In the genomic region with DNA sequence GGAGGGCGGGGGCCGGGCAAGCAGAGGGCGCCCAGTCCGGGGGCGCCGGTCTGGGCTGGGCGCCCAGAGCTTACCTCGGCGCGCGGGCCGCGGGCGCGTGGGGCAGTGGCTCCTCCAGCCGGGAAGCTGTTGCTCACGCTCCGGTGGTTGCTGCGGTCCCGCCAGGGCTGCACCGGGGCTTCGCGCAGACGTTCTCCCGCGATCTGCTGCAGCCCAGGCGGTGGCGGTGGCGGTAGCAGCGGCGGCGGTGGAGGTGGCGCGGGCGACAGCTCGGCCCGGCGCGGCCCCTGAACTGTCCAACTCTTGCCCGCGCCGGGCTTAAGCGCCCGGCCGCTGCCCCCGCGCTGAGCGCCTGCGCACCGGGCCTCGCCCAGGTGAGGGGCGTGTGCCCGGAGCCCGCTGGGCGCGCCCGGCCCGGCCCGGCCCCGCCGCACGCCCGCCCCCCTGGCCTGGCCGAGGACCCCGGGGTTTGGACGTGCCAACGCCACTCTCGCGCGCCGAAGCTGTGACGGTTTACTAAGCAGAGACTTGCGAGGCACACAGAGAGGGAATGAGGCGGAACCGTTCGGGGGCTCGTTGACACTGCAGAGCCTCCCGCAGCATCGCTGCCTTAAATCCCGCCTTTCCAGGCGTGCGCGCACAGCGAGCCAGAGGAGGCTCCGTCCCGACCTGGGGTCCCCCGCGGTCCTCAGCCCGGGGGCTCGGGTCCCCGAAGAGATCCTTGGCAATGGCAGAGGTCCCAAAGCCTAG, we compare ENCODE assay signal across 9 cellular contexts. TPM values are rescaled to one million over a fixed set of nuclear protein-coding genes. Genes with fewer than 3 reads are reported as not detected.
DNase-seq lines count a peak whose midpoint lies in the region; ATAC-seq and TF ChIP-seq lines count a peak whose summit lies in the region.
"Had no signal": no experiment of that assay in that cellular context is flagged by ENCODE, and none has a peak within 500 bp of the region (broad histone marks: within the 10 kb centered on the region; RNA-seq: fewer than 3 reads in every experiment).

ZNF385B (minus strand) TSS at position 586 of the 750 bp plus-strand sequence.

- H3K27me3 Mint-ChIP-seq in endodermal cell (ENCODE audit: insufficient read depth): peaks cover 81% of the 10 kb centered on the region

- H3K36me3 ChIP-seq in endodermal cell (ENCODE audit: control insufficient read depth, insufficient read depth, low read length): no peaks in the 10 kb centered on the region
- H3K36me3 ChIP-seq in muscle layer of colon (ENCODE audit: insufficient read depth, low read length): no peaks in the 10 kb centered on the region

- H3K4me1 ChIP-seq in endodermal cell (ENCODE audit: control insufficient read depth, insufficient read depth, low read length) (no peaks in the 10 kb centered on the region), muscle layer of colon (ENCODE audit: insufficient read depth, low read length) (no peaks in the 10 kb centered on the region)

- 0% methylated on average over 24 to 91 of the region's 91 CpGs for WGBS in endodermal cell (ENCODE audit: insufficient coverage in 1 of 2, insufficient read length in 1 of 2), 2 experiments

- H3K27me3 ChIP-seq in endodermal cell (ENCODE audit: control insufficient read depth, insufficient read depth, low read length, poor library complexity, severe bottlenecking): peaks cover 97% of the 10 kb centered on the region
- peaks cover 0 to 5% of the 10 kb centered on the region in 2 donors for H3K27me3 ChIP-seq in muscle layer of colon (ENCODE audit: control insufficient read depth in 1 of 2, insufficient read depth in 2 of 2, low read length in 2 of 2)

- H3K4me1 Mint-ChIP-seq in endodermal cell: peaks cover 20% of the 10 kb centered on the region

- H3K4me3 Mint-ChIP-seq in endodermal cell: peak within 1 kb of the TSS; percentile 80

- no peak within 1 kb of the TSS for H3K27ac Mint-ChIP-seq in endodermal cell

- H3K27ac ChIP-seq in endodermal cell (ENCODE audit: low read depth, low read length) (no peak within 1 kb of the TSS), muscle layer of colon (ENCODE audit: low read depth, low read length) (peak within 1 kb of the TSS; percentile 22)

- H3K9ac ChIP-seq in endodermal cell (ENCODE audit: extremely low read depth, low read length, poor library complexity, severe bottlenecking) (no peak within 1 kb of the TSS), muscle layer of colon (ENCODE audit: low read length) (no peak within 1 kb of the TSS)

- H3K9me3 Mint-ChIP-seq in endodermal cell: no peaks in the 10 kb centered on the region

- peak; percentile 36 for ATAC-seq in HG02870 (IDR thresholded peaks at IDR 0.05; ENCODE audit: unreplicated experiment)
- ATAC-seq in GM18861 (IDR thresholded peaks at IDR 0.05; ENCODE audit: unreplicated experiment): no peak

- peak within 1 kb of the TSS; percentile 87 for H3K4me3 ChIP-seq in endodermal cell (ENCODE audit: low read length)
- peak within 1 kb of the TSS; percentile 43 to 64 for H3K4me3 ChIP-seq in muscle layer of colon (ENCODE audit: low read depth in 1 of 2, low read length in 2 of 2)

- TF ChIP-seq CTCF in endodermal cell (conservative IDR thresholded peaks at IDR 0.05): no peak

- no peaks in the 10 kb centered on the region for H3K9me3 ChIP-seq in endodermal cell (ENCODE audit: control insufficient read depth, low read length)
- H3K9me3 ChIP-seq in muscle layer of colon (ENCODE audit: low read length): no peaks in the 10 kb centered on the region

- DNase-seq in NCI-H2171 treated with DMSO at 0.1 percent for 48 hours (lab: John Stamatoyannopoulos, UW): peak; percentile 29
- DNase-seq in NCI-H2171 (lab: John Stamatoyannopoulos, UW): no peak
- DNase-seq in RPMI8226: peak; percentile 34
- DNase-seq in endodermal cell: peak; percentile 83
- no peak for DNase-seq in activated naive CD4-positive, alpha-beta T cell (lab: John Stamatoyannopoulos, UW)
- DNase-seq: DND-41 had no signal

- H3K36me3 Mint-ChIP-seq in endodermal cell (ENCODE audit: low read depth): no peaks in the 10 kb centered on the region

RNA-seq across cellular contexts. Expression of gene ZNF385B, which starts in this region (rescaled TPM):
- total RNA-seq in endodermal cell: 10 to 100 TPM in 1 of 2 donors, 1 to 10 TPM in 1; 5.3 to 18.1 TPM
- polyA plus RNA-seq in endodermal cell (2013, experiment 1 of 2): 1.1 TPM
- 1.4 TPM for polyA plus RNA-seq in endodermal cell (2013, experiment 2 of 2)

Comparison
In these comparisons a context has a peak if more than half of its experiments do, and no peak if none do; other contexts are left out.
1. DNase-seq: peak in NCI-H2171 treated with DMSO at 0.1 percent for 48 hours (single experiment), RPMI8226 (single experiment) and endodermal cell (single experiment); none in NCI-H2171 (single experiment) and activated naive CD4-positive, alpha-beta T cell (0 of 4).